ENCODE assay signal across 1 cellular context in genomic region chr6:168624540-168624939, GRCh38.
TF ChIP-seq lines count a peak whose summit lies in the region.

No MANE protein-coding gene starts in this region.

TF ChIP-seq in GM12878, 131 proteins besides CTCF, POLR2A, EP300 and RAD21 (continued from another document):
- TF ChIP-seq IRF5 (IDR thresholded peaks at IDR 0.05; ENCODE audit: borderline replicate concordance): 0 out of 2 replicates have a peak, but pooled peaks have one; percentile 19
